In the genomic region with DNA sequence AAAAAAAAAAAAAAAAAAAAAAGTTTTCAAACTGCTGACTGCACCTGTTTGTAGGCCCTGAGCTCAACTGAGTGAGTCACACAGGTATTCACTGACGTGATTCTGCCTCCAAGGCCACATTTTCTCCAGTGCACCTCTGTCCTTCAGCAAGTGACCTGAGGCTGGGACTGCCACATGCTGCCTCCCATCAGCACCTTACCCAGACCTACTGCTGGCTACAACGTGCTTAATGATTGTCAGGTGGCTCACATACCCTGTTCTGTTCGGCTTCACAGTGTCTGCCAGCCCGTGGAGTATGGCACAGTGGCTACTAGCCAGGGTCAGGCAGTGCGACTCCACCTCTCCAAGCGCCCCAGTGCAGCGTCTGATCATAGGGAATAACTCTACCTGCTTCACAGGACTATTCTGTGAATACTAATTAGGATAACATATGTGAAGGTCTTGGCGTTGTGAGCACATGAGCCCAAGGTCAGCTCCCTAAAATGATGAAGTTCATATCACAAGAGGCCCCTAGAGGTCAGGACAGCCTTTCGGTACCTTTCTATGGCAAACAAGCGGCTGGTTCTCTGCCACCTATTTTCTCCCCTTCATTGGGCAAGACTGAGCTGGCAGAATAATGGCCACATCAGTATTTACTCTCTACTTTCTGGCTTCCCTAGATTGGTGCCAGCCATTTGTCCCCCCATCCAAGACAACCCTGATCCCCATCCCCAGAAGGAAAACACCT, we compare ENCODE assay signal across 10 cellular contexts. TPM values are rescaled to one million over a fixed set of nuclear protein-coding genes. Genes with fewer than 3 reads are reported as not detected.
DNase-seq lines count a peak whose midpoint lies in the region; ATAC-seq and FAIRE-seq lines count a peak whose summit lies in the region.
"Had no signal": no experiment of that assay in that cellular context is flagged by ENCODE, and none has a peak within 500 bp of the region (broad histone marks: within the 10 kb centered on the region; RNA-seq: fewer than 3 reads in every experiment).

No MANE protein-coding gene starts in this region.

- H3K36me3 Mint-ChIP-seq in activated T-helper 17 cell treated with anti-CD3 and anti-CD28 coated beads, Interleukin-2, amount 50 U/mL, for 72 hours (ENCODE audit: low read depth): no peaks in the 10 kb centered on the region
- H3K36me3 Mint-ChIP-seq: natural killer cell treated with Interleukin-12 subunit alpha and Interleukin-12 subunit beta and Interleukin-15 and Interleukin-18, amount 100 ng/mL, for 72 hours had no signal

- no peak overlapping the region for H2BK120ac ChIP-seq in mesendoderm (ENCODE audit: low read depth, low read length)

- H3K27me3 Mint-ChIP-seq in activated T-helper 17 cell treated with anti-CD3 and anti-CD28 coated beads, Interleukin-2, amount 50 U/mL, for 72 hours: peaks cover 11% of the 10 kb centered on the region

- no CpG with 5 or more reads among the region's 10 CpGs for WGBS in mesendoderm (ENCODE audit: extremely low coverage, insufficient coverage, low lambda C conversion rate)

- no peaks in the 10 kb centered on the region for H3K4me1 ChIP-seq in mesendoderm (ENCODE audit: control insufficient read depth, low read depth, low read length)

- no peaks in the 10 kb centered on the region for H3K27me3 ChIP-seq in mesendoderm (ENCODE audit: insufficient read depth, low read length, poor library complexity)

- ATAC-seq in activated T-helper 17 cell treated with anti-CD3 and anti-CD28 coated beads, Interleukin-2, amount 50 U/mL, for 72 hours (replicated peaks): peak; percentile 32

- H3K4ac ChIP-seq in mesendoderm (ENCODE audit: low read depth, low read length): no peak overlapping the region

- H3K9ac ChIP-seq in mesendoderm (ENCODE audit: low read length): no peak overlapping the region

- FAIRE-seq in urothelium cell line (lab: Jason Lieb, UNC): no peak

- H3K36me3 ChIP-seq in mesendoderm (ENCODE audit: control insufficient read depth, insufficient read depth, low read length): no peaks in the 10 kb centered on the region

- H4K5ac ChIP-seq in mesendoderm (ENCODE audit: low read length): no peak overlapping the region

- no peaks in the 10 kb centered on the region for H3K9me3 Mint-ChIP-seq in activated T-helper 17 cell treated with anti-CD3 and anti-CD28 coated beads, Interleukin-2, amount 50 U/mL, for 72 hours
- H3K9me3 Mint-ChIP-seq: natural killer cell treated with Interleukin-12 subunit alpha and Interleukin-12 subunit beta and Interleukin-15 and Interleukin-18, amount 100 ng/mL, for 72 hours had no signal

- H3K56ac ChIP-seq in mesendoderm (ENCODE audit: low read length): no peak overlapping the region

- H3K79me1 ChIP-seq in mesendoderm (ENCODE audit: low read length): no peaks in the 10 kb centered on the region

- H2BK15ac ChIP-seq in mesendoderm (replicated peaks; ENCODE audit: low read depth): no peak overlapping the region

- no peak overlapping the region for H3K18ac ChIP-seq in mesendoderm (ENCODE audit: low read length)

- H3K79me2 ChIP-seq in mesendoderm (ENCODE audit: control insufficient read depth, insufficient read depth, low read length): no peaks in the 10 kb centered on the region

- no peak overlapping the region for H3K27ac Mint-ChIP-seq in activated T-helper 17 cell treated with anti-CD3 and anti-CD28 coated beads, Interleukin-2, amount 50 U/mL, for 72 hours
- H3K27ac Mint-ChIP-seq: natural killer cell treated with Interleukin-12 subunit alpha and Interleukin-12 subunit beta and Interleukin-15 and Interleukin-18, amount 100 ng/mL, for 72 hours had no signal

- H3K4me2 ChIP-seq in mesendoderm (ENCODE audit: low read length): no peak overlapping the region

- no peak overlapping the region for H3K23ac ChIP-seq in mesendoderm (ENCODE audit: low read length)

- H2BK5ac ChIP-seq in mesendoderm (ENCODE audit: low read length): no peak overlapping the region

- no peak overlapping the region for H3K4me3 ChIP-seq in mesendoderm (ENCODE audit: low read length)

- DNase-seq in DMS53 treated with DMSO at 0.1 percent for 48 hours (lab: John Stamatoyannopoulos, UW; ENCODE audit: unreplicated experiment) (peak; percentile 28), MV-4-11 (lab: John Stamatoyannopoulos, UW) (peak; percentile 31), mesendoderm (peak; percentile 64), UCSD-AML1 (lab: John Stamatoyannopoulos, UW; ENCODE audit: unreplicated experiment) (no peak), NCI-H1436 treated with DMSO at 0.1 percent for 48 hours (lab: John Stamatoyannopoulos, UW) (no peak), urothelium cell line (ENCODE audit: low spot score) (no peak)
- no peak for DNase-seq in stimulated activated CD4-positive, alpha-beta T cell treated with anti-CD3 and anti-CD28 coated beads, Interleukin-2, amount 100 ng/mL, for 24 hours
- DNase-seq: cerebellar nuclear complex had no signal

- no peak overlapping the region for H3K4me3 Mint-ChIP-seq in activated T-helper 17 cell treated with anti-CD3 and anti-CD28 coated beads, Interleukin-2, amount 50 U/mL, for 72 hours
- H3K4me3 Mint-ChIP-seq: natural killer cell treated with Interleukin-12 subunit alpha and Interleukin-12 subunit beta and Interleukin-15 and Interleukin-18, amount 100 ng/mL, for 72 hours had no signal

- no peak overlapping the region for H4K8ac ChIP-seq in mesendoderm (ENCODE audit: low read depth, low read length)

- no peak overlapping the region for H3K27ac ChIP-seq in mesendoderm (ENCODE audit: low read depth, low read length)

- H3K4me1 Mint-ChIP-seq in activated T-helper 17 cell treated with anti-CD3 and anti-CD28 coated beads, Interleukin-2, amount 50 U/mL, for 72 hours: no peaks in the 10 kb centered on the region

- no peak overlapping the region for H2AK5ac ChIP-seq in mesendoderm (ENCODE audit: low read length)

RNA-seq across cellular contexts. Expression of gene RIPOR3, which starts 28.1 kb away (rescaled TPM):
- total RNA-seq in activated T-helper 17 cell treated with anti-CD3 and anti-CD28 coated beads, Interleukin-2, amount 50 U/mL, for 72 hours: not detected
- polyA plus RNA-seq in mesendoderm (2013, experiment 1 of 2): 0.06 TPM
- polyA plus RNA-seq in mesendoderm (2013, experiment 2 of 2): 0.11 TPM
- total RNA-seq: natural killer cell treated with Interleukin-12 subunit alpha and Interleukin-12 subunit beta and Interleukin-15 and Interleukin-18, amount 100 ng/mL, for 72 hours had no signal

Comparison
In these comparisons a context has a peak if more than half of its experiments do, and no peak if none do; other contexts are left out.
1. DNase-seq: peak in DMS53 treated with DMSO at 0.1 percent for 48 hours (single experiment), MV-4-11 (single experiment) and mesendoderm (single experiment); none in UCSD-AML1 (single experiment), stimulated activated CD4-positive, alpha-beta T cell treated with anti-CD3 and anti-CD28 coated beads, Interleukin-2, amount 100 ng/mL, for 24 hours (0 of 2), NCI-H1436 treated with DMSO at 0.1 percent for 48 hours (single experiment) and urothelium cell line (single experiment).